Comparison of ENCODE assay signal across 2 cellular contexts in genomic region chr3:134350861-134351311, GRCh38.
TF ChIP-seq lines count a peak whose summit lies in the region.

No MANE protein-coding gene starts in this region.

TF ChIP-seq in HCT116, 20 proteins besides CTCF, POLR2A, EP300 and RAD21:
- TF ChIP-seq ZFX (IDR thresholded peaks at IDR 0.05), result no peak
- TF ChIP-seq ZBTB33 (IDR thresholded peaks at IDR 0.05; ENCODE audit: extremely low read depth, insufficient replicate concordance, low read length), result no peak
- peak; percentile 75 for TF ChIP-seq JUND (IDR thresholded peaks at IDR 0.05)
- TF ChIP-seq FOSL1 (IDR thresholded peaks at IDR 0.05; ENCODE audit: low read depth), result peak; percentile 72
- TF ChIP-seq SIN3A (IDR thresholded peaks at IDR 0.05; ENCODE audit: low read depth), result peak; percentile 44; the same call in 1 of the 2 replicates
- no peak for TF ChIP-seq EGR1 (IDR thresholded peaks at IDR 0.05; ENCODE audit: low read depth)
- TF ChIP-seq REST (IDR thresholded peaks at IDR 0.05; ENCODE audit: low read depth), result no peak
- peak; percentile 77; the same call in 1 of the 2 replicates for TF ChIP-seq CBX3 (IDR thresholded peaks at IDR 0.05; ENCODE audit: low read depth)
- peak; percentile 63 for TF ChIP-seq POLR2AphosphoS5 (IDR thresholded peaks at IDR 0.05; ENCODE audit: low read depth, low read length)
- peak; percentile 86 for TF ChIP-seq MAX (IDR thresholded peaks at IDR 0.05)
- TF ChIP-seq ELF1 (IDR thresholded peaks at IDR 0.05; ENCODE audit: borderline replicate concordance, low read depth), result no peak
- TF ChIP-seq TCF7L2 (IDR thresholded peaks at IDR 0.05; ENCODE audit: borderline replicate concordance, extremely low read depth, insufficient read depth, insufficient read length), result no peak
- peak; percentile 79 for TF ChIP-seq SP1 (IDR thresholded peaks at IDR 0.05; ENCODE audit: low read depth)

TF ChIP-seq in WTC11, 78 proteins besides CTCF, POLR2A, EP300 and RAD21:
- TF ChIP-seq NFYB (CRISPR knock-in tag; conservative IDR thresholded peaks at IDR 0.05; ENCODE audit: low read depth) (no peak), ELF4 (CRISPR knock-in tag; IDR thresholded peaks at IDR 0.05; ENCODE audit: low read depth) (no peak), JUN (CRISPR knock-in tag; IDR thresholded peaks at IDR 0.05) (no peak), NFE2L1 (CRISPR knock-in tag; IDR thresholded peaks at IDR 0.05) (no peak), FOXP4 (CRISPR knock-in tag; IDR thresholded peaks at IDR 0.05) (no peak), ZNF232 (CRISPR knock-in tag; IDR thresholded peaks at IDR 0.05) (no peak), ZNF219 (CRISPR knock-in tag; IDR thresholded peaks at IDR 0.05; ENCODE audit: borderline replicate concordance) (no peak), EMX1 (CRISPR knock-in tag; IDR thresholded peaks at IDR 0.05) (0 out of 2 replicates have a peak, but pooled peaks have one; percentile 43)
